9 cellular contexts compared by ENCODE assay signal in the genomic region with DNA sequence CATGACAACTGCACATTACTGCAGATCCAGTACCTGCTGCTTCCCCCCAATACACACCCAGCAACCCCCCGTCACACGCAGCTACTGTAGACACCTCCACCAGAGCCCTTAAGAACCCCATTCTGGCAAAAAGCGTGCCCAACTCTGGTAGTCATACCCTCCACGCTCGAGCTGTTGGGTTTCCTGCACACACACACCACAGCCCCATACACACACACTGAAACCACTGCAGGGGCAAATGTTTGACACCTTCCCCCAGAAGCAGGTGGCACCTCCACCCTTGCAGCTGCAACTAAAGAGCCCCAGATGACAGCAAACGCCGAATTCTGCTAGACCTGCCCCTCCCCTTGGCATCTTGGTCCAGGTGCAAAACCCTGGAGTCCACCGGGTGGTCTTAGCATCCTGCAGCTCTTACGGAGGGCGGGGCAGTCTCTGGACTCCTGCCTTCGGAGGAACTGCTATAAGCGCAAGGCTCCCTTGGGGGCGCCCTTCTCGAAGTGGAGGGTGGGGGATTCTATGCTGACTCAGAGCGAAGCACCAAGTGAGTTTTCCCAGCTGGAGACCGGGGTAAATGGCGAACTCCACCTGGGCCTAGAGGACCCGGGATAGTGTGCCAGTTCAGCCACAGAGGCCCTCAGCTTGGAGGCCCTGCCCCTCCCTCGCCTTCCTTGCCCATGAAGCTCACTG. TPM values are rescaled to one million over a fixed set of nuclear protein-coding genes. Genes with fewer than 3 reads are reported as not detected.
DNase-seq lines count a peak whose midpoint lies in the region; ATAC-seq and TF ChIP-seq lines count a peak whose summit lies in the region.
"Had no signal": no experiment of that assay in that cellular context is flagged by ENCODE, and none has a peak within 500 bp of the region (broad histone marks: within the 10 kb centered on the region; RNA-seq: fewer than 3 reads in every experiment).

No MANE protein-coding gene starts in this region.

- H3K4me3 Mint-ChIP-seq in neural crest cell: peak overlapping the region; percentile 88

- peaks cover 3% of the 10 kb centered on the region for H3K36me3 Mint-ChIP-seq in neural crest cell (ENCODE audit: low read depth)

- peaks cover 16% of the 10 kb centered on the region for H3K4me1 Mint-ChIP-seq in neural crest cell

- no peak for ATAC-seq in HG03378 (IDR thresholded peaks at IDR 0.05; ENCODE audit: unreplicated experiment)
- ATAC-seq in GM18505 (IDR thresholded peaks at IDR 0.05; ENCODE audit: unreplicated experiment): no peak

- no peak overlapping the region for H3K27ac Mint-ChIP-seq in neural crest cell (ENCODE audit: unreplicated experiment)

- peaks cover 2% of the 10 kb centered on the region for H3K9me3 Mint-ChIP-seq in neural crest cell

- TF ChIP-seq POLR2A in GM18505 (IDR thresholded peaks at IDR 0.05; ENCODE audit: borderline replicate concordance, extremely low read depth, insufficient read depth, insufficient read length): no peak

- peaks cover 46% of the 10 kb centered on the region for H3K27me3 Mint-ChIP-seq in neural crest cell (ENCODE audit: low read depth)

- DNase-seq in DMS 273 (lab: John Stamatoyannopoulos, UW; ENCODE audit: unreplicated experiment) (peak; percentile 79), DMS 273 treated with DMSO at 0.1 percent for 48 hours (lab: John Stamatoyannopoulos, UW) (no peak), HuH-7 (ENCODE audit: low spot score) (peak; percentile 52), astrocyte of the hippocampus (ENCODE audit: low read depth, low spot score) (peak; percentile 30), neural crest cell (ENCODE audit: low read depth, low spot score) (peak; percentile 25), GM10266 (ENCODE audit: extremely low spot score) (no peak)
- DNase-seq: mesenchymal stem cell had no signal

- peak; percentile 35 for TF ChIP-seq CTCF in neural crest cell (conservative IDR thresholded peaks at IDR 0.05)
- TF ChIP-seq CTCF in GM10266 (IDR thresholded peaks at IDR 0.05; ENCODE audit: control insufficient read depth, insufficient read depth, low read depth, missing control alignments): no peak

RNA-seq across cellular contexts. Expression of gene FRMPD3, which starts 1.5 kb away (rescaled TPM):
- 1.8 and 2.3 TPM in 2 replicates for total RNA-seq in neural crest cell

Comparison
In these comparisons a context has a peak if more than half of its experiments do, and no peak if none do; other contexts are left out.
1. DNase-seq: peak in DMS 273 (single experiment), HuH-7 (single experiment), astrocyte of the hippocampus (single experiment) and neural crest cell (single experiment); none in DMS 273 treated with DMSO at 0.1 percent for 48 hours (single experiment) and GM10266 (single experiment).